ENCODE assay signal across 1 cellular context in genomic region chrX:68692651-68693050, GRCh38.
TF ChIP-seq lines count a peak whose summit lies in the region.

No MANE protein-coding gene starts in this region.

TF ChIP-seq in WTC11, 78 proteins besides CTCF, POLR2A, EP300 and RAD21 (continued from another document):
- TF ChIP-seq ZNF281 (CRISPR knock-in tag; IDR thresholded peaks at IDR 0.05): no peak
TF ChIP-seq in WTC11: peak in this region for 0.
